ENCODE assay signal across 17 cellular contexts in genomic region chrX:48702716-48703115, GRCh38. TPM values are rescaled to one million over a fixed set of nuclear protein-coding genes. Genes with fewer than 3 reads are reported as not detected.
"Had no signal": no experiment of that assay in that cellular context is flagged by ENCODE, and none has a peak within 500 bp of the region (broad histone marks: within the 10 kb centered on the region; RNA-seq: fewer than 3 reads in every experiment).

No MANE protein-coding gene starts in this region.

- H3K27ac ChIP-seq: cardiac muscle cell, colonic mucosa, VCaP had no signal

- H3K27me3 ChIP-seq: cardiac muscle cell, colonic mucosa, testis had no signal

- H3K4me1 Mint-ChIP-seq: nephron had no signal

- H3K36me3 ChIP-seq: cardiac muscle cell, colonic mucosa had no signal

- H3K4me3 ChIP-seq: cardiac muscle cell, colonic mucosa, heart right ventricle, testis had no signal

- H3K4me1 ChIP-seq: colonic mucosa, testis had no signal

- DNase-seq: activated gamma-delta T cell; colonic mucosa; effector CD4-positive, alpha-beta T cell; heart right ventricle; mesendoderm; stimulated activated CD4-positive, alpha-beta T cell treated with anti-CD3 and anti-CD28 coated beads, Interleukin-2, amount 100 ng/mL, for 48 hours had no signal

- H3K9me3 Mint-ChIP-seq: stimulated activated naive CD8-positive, alpha-beta T cell treated with anti-CD3 and anti-CD28 coated beads, Interleukin-15, Interleukin-2, amounts not matched to agents 100 ng/mL and 50 ng/mL, for 24 hours had no signal

- ATAC-seq: left lobe of liver had no signal

- H3K27ac Mint-ChIP-seq: nephron; stimulated activated naive CD8-positive, alpha-beta T cell treated with anti-CD3 and anti-CD28 coated beads, Interleukin-15, Interleukin-2, amounts not matched to agents 100 ng/mL and 50 ng/mL, for 24 hours had no signal

- H3K27me3 Mint-ChIP-seq: stimulated activated naive CD8-positive, alpha-beta T cell treated with anti-CD3 and anti-CD28 coated beads, Interleukin-15, Interleukin-2, amounts not matched to agents 100 ng/mL and 50 ng/mL, for 24 hours had no signal

- H3K9me3 ChIP-seq: colonic mucosa, heart right ventricle, testis had no signal

- H3K4me3 Mint-ChIP-seq: nephron; stimulated activated naive CD8-positive, alpha-beta T cell treated with anti-CD3 and anti-CD28 coated beads, Interleukin-15, Interleukin-2, amounts not matched to agents 100 ng/mL and 50 ng/mL, for 24 hours had no signal

RNA-seq across cellular contexts. Expression of gene WAS, which starts 19.1 kb away (rescaled TPM):
- total RNA-seq: pulmonary artery endothelial cell had no signal

RNA-seq across cellular contexts. Expression of gene GLOD5, which starts 58.8 kb away (rescaled TPM):
- total RNA-seq: activated CD8-positive, alpha-beta memory T cell treated with anti-CD3 and anti-CD28 coated beads for 36 hours; cardiac muscle cell; frontal cortex; heart right ventricle; osteoblast; pulmonary artery endothelial cell; testis; urinary bladder had no signal
- polyA plus RNA-seq: cardiac muscle cell, heart right ventricle, urinary bladder had no signal
